Comparison of ENCODE assay signal across 8 cellular contexts in genomic region chr17:50201226-50201854, GRCh38. TPM values are rescaled to one million over a fixed set of nuclear protein-coding genes. Genes with fewer than 3 reads are reported as not detected.
A peak's percentile ranks its signal among the peaks of the same experiment; 100 is the strongest.
DNase-seq lines count a peak whose midpoint lies in the region; ATAC-seq and TF ChIP-seq lines count a peak whose summit lies in the region.

Gene COL1A1, minus strand, starts transcription at chr17:50201631. Its CDS starts 118 bp downstream, at chr17:50201513.

- TF ChIP-seq CTCF in coronary artery (IDR thresholded peaks at IDR 0.05) (no peak), lower lobe of right lung (IDR thresholded peaks at IDR 0.05) (no peak), transverse colon (IDR thresholded peaks at IDR 0.05) (no peak)

- H4K20me1 ChIP-seq in Karpas-422 (ENCODE audit: insufficient read depth, low read depth, low read length): no peaks in the 10 kb centered on the region

- intact Hi-C loops in lower lobe of right lung (cut with DNase I) (loop anchor here (10.0 kb wide), 1 partner anchor 63 kb away; no protein-coding TSS in a partner anchor), transverse colon (cut with DNase I; ENCODE audit: low total_unique reads) (loop anchor here (1.0 to 5.0 kb wide), 2 partner anchors 72 to 96 kb away; no protein-coding TSS in a partner anchor)

- H3K27me3 ChIP-seq in Karpas-422 (ENCODE audit: low read length) (no peaks in the 10 kb centered on the region), lower lobe of right lung (ENCODE audit: low read depth) (peaks cover 35% of the 10 kb centered on the region), transverse colon (peaks cover 61% of the 10 kb centered on the region)

- no peaks in the 10 kb centered on the region for H3K36me3 ChIP-seq in Karpas-422 (ENCODE audit: insufficient read depth, low read length)
- peaks cover 20% of the 10 kb centered on the region for H3K36me3 ChIP-seq in lower lobe of right lung
- H3K36me3 ChIP-seq in transverse colon: peaks cover 0 to 8% (median 0%) of the 10 kb centered on the region in 4 donors

- in situ Hi-C loops in transverse colon (cut with MboI; ENCODE audit: low pct_ligation_motif_present in 1 of 4, low pct_unique_long_range_greater_than_20kb in 1 of 4, low sequenced_read_pairs in 3 of 4): loop anchor here in 2 of 4 donors (10.0 kb wide), 2 partner anchors 63 to 73 kb away; partner anchors contain the start of gene TMEM92 (in 1 of the 2)

- H3K4me2 ChIP-seq in Karpas-422 (ENCODE audit: low read depth, low read length, poor library complexity, severe bottlenecking): peak within 1 kb of the TSS; percentile 62

- H2AFZ ChIP-seq in Karpas-422 (ENCODE audit: low read length): no peak within 1 kb of the TSS

- peak; percentile 90 for TF ChIP-seq POLR2A in transverse colon (IDR thresholded peaks at IDR 0.05)

- no peak within 1 kb of the TSS for H3K9ac ChIP-seq in Karpas-422 (ENCODE audit: low read length)

- DNase-seq in AG08395 (ENCODE audit: low spot score) (peak; percentile 95), Karpas-422 (no peak), coronary artery (ENCODE audit: low spot score) (peak; percentile 93), lower lobe of right lung (no peak), transverse colon (peak; percentile 72), medulla oblongata (ENCODE audit: extremely low spot score) (no peak), OCI-M2 (lab: John Stamatoyannopoulos, UW; ENCODE audit: unreplicated experiment) (no peak), NCI-H510A treated with DMSO at 0.1 percent for 48 hours (lab: John Stamatoyannopoulos, UW) (no peak)

- no peak within 1 kb of the TSS; the same call in 1 of the 2 replicates for H3K4me3 ChIP-seq in Karpas-422 (ENCODE audit: low read length)
- H3K4me3 ChIP-seq in coronary artery: peak within 1 kb of the TSS; percentile 90
- H3K4me3 ChIP-seq in lower lobe of right lung: peak within 1 kb of the TSS; percentile 57
- peak within 1 kb of the TSS; percentile 10 to 56 (median 42) for H3K4me3 ChIP-seq in transverse colon

- H3K4me1 ChIP-seq in Karpas-422 (ENCODE audit: low read length) (peaks cover 9% of the 10 kb centered on the region; the same call in 1 of the 2 replicates), lower lobe of right lung (peaks cover 51% of the 10 kb centered on the region), transverse colon (peaks cover 0 to 72% (median 36%) of the 10 kb centered on the region in 4 donors)

- no peak for TF ChIP-seq EP300 in transverse colon (IDR thresholded peaks at IDR 0.05; ENCODE audit: low read depth)

- H3K27ac ChIP-seq in Karpas-422 (ENCODE audit: low read length) (no peak within 1 kb of the TSS), coronary artery (peak within 1 kb of the TSS; percentile 92 to 97), lower lobe of right lung (peak within 1 kb of the TSS; percentile 79), transverse colon (peak within 1 kb of the TSS; percentile 88 to 95 (median 89))

- H3K79me2 ChIP-seq in Karpas-422 (ENCODE audit: low read length): no peaks in the 10 kb centered on the region

- ATAC-seq in lower lobe of right lung: peak in 1 of 2 donors; percentile 6

- H3K9me2 ChIP-seq in Karpas-422 (replicated peaks; ENCODE audit: insufficient read depth, low read length): no peaks in the 10 kb centered on the region

- H3K9me3 ChIP-seq in Karpas-422 (ENCODE audit: low read length) (no peaks in the 10 kb centered on the region), lower lobe of right lung (no peaks in the 10 kb centered on the region), transverse colon (no peaks in the 10 kb centered on the region)

- 4 to 15% methylated on average over 6 to 35 of the region's 37 CpGs for WGBS in transverse colon (ENCODE audit: low coverage in 1 of 2), 2 donors

RNA-seq across cellular contexts. Expression of gene COL1A1, which starts in this region (rescaled TPM):
- total RNA-seq in Karpas-422 (2014; rRNA removed; shearing (Covaris generic); ENCODE audit: low replicate concordance): not detected in 2 replicates
- total RNA-seq in lower lobe of right lung: 142 TPM
- total RNA-seq in transverse colon: 100 to 1,000 TPM in 2 of 4 donors, 10 to 100 TPM in 2; 13.0 to 210 (median 79.8) TPM

Comparison
In these comparisons a context has a peak if more than half of its experiments do, and no peak if none do; other contexts are left out.
1. RNA of gene COL1A1 (total RNA-seq): 142 TPM in lower lobe of right lung (single experiment) and 13.0 to 210 TPM in transverse colon; not detected in Karpas-422; every median in the first group is over 10 times any median in the second.
2. DNase-seq: peak in AG08395 (single experiment), coronary artery (single experiment) and transverse colon (single experiment); none in Karpas-422 (single experiment), lower lobe of right lung (single experiment), medulla oblongata (single experiment), OCI-M2 (single experiment) and NCI-H510A treated with DMSO at 0.1 percent for 48 hours (single experiment).